ENCODE assay signal across 16 cellular contexts in the genomic region with DNA sequence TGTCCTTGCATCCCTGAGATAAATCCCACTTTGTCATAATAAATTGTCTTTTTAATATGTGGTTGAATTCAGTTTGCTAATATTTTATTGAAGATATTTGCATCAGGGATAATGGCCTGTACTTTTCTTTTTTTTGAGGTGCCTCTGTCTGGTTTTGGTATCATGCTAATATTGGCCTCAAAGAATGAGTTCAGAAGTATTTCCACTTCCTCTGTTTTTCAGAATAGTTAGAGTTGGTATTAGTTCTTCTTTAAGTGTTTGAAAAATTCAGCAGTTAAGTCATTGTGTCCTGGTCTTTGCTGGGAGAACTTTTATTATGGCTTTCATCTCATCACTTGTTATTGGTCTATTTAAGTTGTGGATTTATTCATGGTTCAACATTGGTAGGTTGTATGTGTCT.
"Had no signal": no experiment of that assay in that cellular context is flagged by ENCODE, and none has a peak within 500 bp of the region (broad histone marks: within the 10 kb centered on the region; RNA-seq: fewer than 3 reads in every experiment).

No MANE protein-coding gene starts in this region.

- H3K4me2 ChIP-seq: hepatocyte had no signal

- H3K4me1 Mint-ChIP-seq: mesothelial cell of epicardium had no signal

- ATAC-seq: body of pancreas had no signal

- H3K9me3 ChIP-seq: adrenal gland, body of pancreas, stomach, thoracic aorta had no signal

- H3K27me3 Mint-ChIP-seq: activated CD4-positive, alpha-beta memory T cell treated with anti-CD3 and anti-CD28 coated beads for 36 hours had no signal

- H3K79me2 ChIP-seq: hepatocyte, parathyroid adenoma had no signal

- H3K4me3 Mint-ChIP-seq: endodermal cell, mesothelial cell of epicardium had no signal

- H2AFZ ChIP-seq: hepatocyte, parathyroid adenoma had no signal

- DNase-seq: activated CD4-positive, alpha-beta memory T cell treated with anti-CD3 and anti-CD28 coated beads for 36 hours; activated CD4-positive, alpha-beta T cell treated with anti-CD3 and anti-CD28 coated beads for 1 hour; activated CD8-positive, alpha-beta memory T cell treated with anti-CD3 and anti-CD28 coated beads, Interleukin-2, amount 50 U/mL, for 48 hours; activated naive CD4-positive, alpha-beta T cell treated with anti-CD3 and anti-CD28 coated beads for 36 hours; adrenal gland; body of pancreas; endodermal cell; erythroblast; kidney glomerular epithelial cell; stimulated activated CD4-positive, alpha-beta T cell treated with anti-CD3 and anti-CD28 coated beads, Interleukin-4, amount 100 ng/mL, for 4 hours; stomach; T1000 had no signal

- H3K9me3 Mint-ChIP-seq: activated CD4-positive, alpha-beta memory T cell treated with anti-CD3 and anti-CD28 coated beads for 36 hours; activated naive CD4-positive, alpha-beta T cell treated with anti-CD3 and anti-CD28 coated beads for 36 hours had no signal

- H3K36me3 Mint-ChIP-seq: activated CD4-positive, alpha-beta memory T cell treated with anti-CD3 and anti-CD28 coated beads for 36 hours; mesothelial cell of epicardium had no signal

- H3K27me3 ChIP-seq: adrenal gland, body of pancreas, hepatocyte, stomach had no signal

- H3K36me3 ChIP-seq: adrenal gland, stomach, thoracic aorta had no signal

- H3K9ac ChIP-seq: parathyroid adenoma had no signal

- H3K27ac ChIP-seq: adrenal gland, body of pancreas, hepatocyte, parathyroid adenoma, stomach, thoracic aorta had no signal

- H3K4me1 ChIP-seq: adrenal gland, body of pancreas, parathyroid adenoma, stomach had no signal

- H3K27ac Mint-ChIP-seq: activated CD4-positive, alpha-beta memory T cell treated with anti-CD3 and anti-CD28 coated beads for 36 hours; activated naive CD4-positive, alpha-beta T cell treated with anti-CD3 and anti-CD28 coated beads for 36 hours; endodermal cell; mesothelial cell of epicardium had no signal

- H3K4me3 ChIP-seq: adrenal gland, body of pancreas, hepatocyte, stomach, thoracic aorta had no signal
